1 cellular context compared by ENCODE assay signal in genomic region chr12:122823429-122823828, GRCh38.
TF ChIP-seq lines count a peak whose summit lies in the region.

No MANE protein-coding gene starts in this region.

TF ChIP-seq in K562, 482 proteins besides CTCF, POLR2A, EP300 and RAD21:
- no peak for TF ChIP-seq TSHZ1 (CRISPR knock-in tag; IDR thresholded peaks at IDR 0.05)
- TF ChIP-seq NR2C1 (IDR thresholded peaks at IDR 0.05), result no peak
- no peak for TF ChIP-seq NR2C1 (tag; IDR thresholded peaks at IDR 0.05)
- no peak for TF ChIP-seq ESRRB (CRISPR knock-in tag; IDR thresholded peaks at IDR 0.05; ENCODE audit: borderline replicate concordance)
- no peak for TF ChIP-seq AFF4 (CRISPR knock-in tag; IDR thresholded peaks at IDR 0.05)
- TF ChIP-seq HDGF (IDR thresholded peaks at IDR 0.05), result no peak
- TF ChIP-seq SMARCA5 (IDR thresholded peaks at IDR 0.05), result no peak
- TF ChIP-seq ZNF184 (CRISPR knock-in tag; IDR thresholded peaks at IDR 0.05), result no peak
